ENCODE assay signal across 15 cellular contexts in the genomic region with DNA sequence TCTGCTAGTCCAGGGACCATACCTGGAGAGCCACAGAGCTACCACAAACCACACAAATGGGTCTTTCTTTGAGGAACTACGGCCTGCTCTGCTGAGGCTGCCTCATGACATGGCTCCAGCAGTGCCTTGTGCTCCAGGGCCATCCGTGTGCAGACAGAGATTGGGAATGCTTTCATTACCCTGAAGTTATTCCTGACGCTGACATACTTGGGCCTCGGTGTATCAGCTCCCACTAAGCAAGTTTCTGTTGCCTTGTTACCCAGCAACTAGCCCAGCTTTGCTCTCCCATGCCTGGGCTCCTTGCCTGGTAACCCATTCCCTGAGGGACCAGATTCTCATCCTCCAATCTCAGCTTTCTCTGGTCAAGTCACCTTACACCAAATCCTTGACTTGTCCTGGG.
A peak's percentile ranks its signal among the peaks of the same experiment; 100 is the strongest.
DNase-seq lines count a peak whose midpoint lies in the region; ATAC-seq and TF ChIP-seq lines count a peak whose summit lies in the region.
"Had no signal": no experiment of that assay in that cellular context is flagged by ENCODE, and none has a peak within 500 bp of the region (broad histone marks: within the 10 kb centered on the region; RNA-seq: fewer than 3 reads in every experiment).

No MANE protein-coding gene starts in this region.

- H2BK5ac ChIP-seq in neuronal stem cell (ENCODE audit: low read length) = no peak overlapping the region

- CTCF ChIA-PET in A673 (lab: Charles Lee) = no interaction called here

- H3K4me1 ChIP-seq in right atrium auricular region (peaks cover 0 to 17% of the 10 kb centered on the region in 2 donors), neuronal stem cell (ENCODE audit: control insufficient read depth in 2 of 2, insufficient read depth in 1 of 2, low read depth in 1 of 2, low read length in 2 of 2) (peaks cover 10 to 18% of the 10 kb centered on the region in 2 donors), A673 (ENCODE audit: insufficient read depth, low read length, poor library complexity, severe bottlenecking) (no peaks in the 10 kb centered on the region)

- no peak overlapping the region for H4K91ac ChIP-seq in neuronal stem cell (ENCODE audit: low read depth, low read length, poor library complexity)

- TF ChIP-seq CTCF in right atrium auricular region (IDR thresholded peaks at IDR 0.05) (no peak), fibroblast of the aortic adventitia (IDR thresholded peaks at IDR 0.05; ENCODE audit: insufficient read depth, low read length) (no peak), A673 (conservative IDR thresholded peaks at IDR 0.05; ENCODE audit: low read depth, low read length) (no peak)

- H3K9ac ChIP-seq in neuronal stem cell (ENCODE audit: low read depth, low read length, poor library complexity) = no peak overlapping the region

- no peaks in the 10 kb centered on the region for H3K9me3 ChIP-seq in right atrium auricular region
- no peaks in the 10 kb centered on the region for H3K9me3 ChIP-seq in neuronal stem cell (replicated peaks in 1 of 2; ENCODE audit: control insufficient read depth in 2 of 2, insufficient read depth in 1 of 2, low read depth in 1 of 2, low read length in 2 of 2)
- H3K9me3 ChIP-seq in A673 (ENCODE audit: low read depth, low read length, poor library complexity, severe bottlenecking) = no peaks in the 10 kb centered on the region

- peak; percentile 87 for ATAC-seq in Right ventricle myocardium superior (ENCODE audit: poor library complexity)
- ATAC-seq in HG03571 (IDR thresholded peaks at IDR 0.05; ENCODE audit: unreplicated experiment) = no peak

- no CpG with 5 or more reads among the region's 4 CpGs for WGBS in neuronal stem cell (ENCODE audit: extremely low coverage in 2 of 2, insufficient read length in 2 of 2, insufficient replicate concordance in 1 of 2), 2 donors

- peak overlapping the region; percentile 15 for H3K18ac ChIP-seq in neuronal stem cell (ENCODE audit: low read length)

- H2BK15ac ChIP-seq in neuronal stem cell (ENCODE audit: low read length) = peak overlapping the region; percentile 45

- no peak overlapping the region for H3K27ac ChIP-seq in right atrium auricular region
- H3K27ac ChIP-seq in neuronal stem cell (replicated peaks; ENCODE audit: low read length) = no peak overlapping the region
- no peak overlapping the region for H3K27ac ChIP-seq in A673 (ENCODE audit: low read depth, low read length, poor library complexity, severe bottlenecking)
- H3K27ac ChIP-seq: SK-N-MC had no signal

- no TSS peak for BruUV-seq in A673 (replicated peaks; lab: Mats Ljungman, UMichigan)

- no peaks in the 10 kb centered on the region for H3K79me1 ChIP-seq in neuronal stem cell (ENCODE audit: low read depth, low read length)

- no peak for DNase-seq in Right ventricle myocardium superior
- no peak for DNase-seq in right atrium auricular region (ENCODE audit: low spot score)
- peak; percentile 27 for DNase-seq in fibroblast of the aortic adventitia (ENCODE audit: low read depth)
- no peak for DNase-seq in neuronal stem cell (ENCODE audit: low spot score)
- DNase-seq in activated CD4-positive, alpha-beta T cell treated with anti-CD3 and anti-CD28 coated beads for 4 hours = no peak
- DNase-seq in A673 (ENCODE audit: low spot score) = no peak
- DNase-seq in NCI-H82 treated with DMSO at 0.1 percent for 48 hours (lab: John Stamatoyannopoulos, UW; ENCODE audit: unreplicated experiment) = no peak
- DNase-seq: H7, NCI-H1417, NCI-H187, NCI-H446, OCI-M1, SHP77 had no signal

- POLR2A ChIA-PET in A673 (lab: Charles Lee; ENCODE audit: low non-redundant PET) = no interaction called here

- peak overlapping the region; percentile 45 for H4K8ac ChIP-seq in neuronal stem cell (ENCODE audit: low read depth, low read length)

- H3K14ac ChIP-seq in neuronal stem cell (ENCODE audit: low read length) = no peak overlapping the region

- no peak overlapping the region for H3K4ac ChIP-seq in neuronal stem cell (ENCODE audit: low read length)

- intact Hi-C loops in Right ventricle myocardium superior (cut with DNase I) = no loop called here
- intact Hi-C loops in A673 (cut with micrococcal nuclease; ENCODE audit: unreplicated experiment) = no loop called here

- no peak overlapping the region for H2AFZ ChIP-seq in neuronal stem cell (ENCODE audit: low read length)

- H2BK120ac ChIP-seq in neuronal stem cell (ENCODE audit: low read depth, low read length) = no peak overlapping the region

- no peaks in the 10 kb centered on the region for H3K36me3 ChIP-seq in right atrium auricular region
- no peaks in the 10 kb centered on the region for H3K36me3 ChIP-seq in neuronal stem cell (replicated peaks in 1 of 2; ENCODE audit: control insufficient read depth in 2 of 2, insufficient read depth in 2 of 2, low read length in 2 of 2)
- H3K36me3 ChIP-seq in A673 (ENCODE audit: insufficient read depth, low read length, poor library complexity, severe bottlenecking) = no peaks in the 10 kb centered on the region

- H2BK12ac ChIP-seq in neuronal stem cell (ENCODE audit: low read length) = no peak overlapping the region

- H2AK5ac ChIP-seq in neuronal stem cell (ENCODE audit: low read depth, low read length) = peak overlapping the region; percentile 9

- no peak overlapping the region for H3K4me2 ChIP-seq in neuronal stem cell (ENCODE audit: insufficient read depth, low read length, poor library complexity, severe bottlenecking)

- H3K4me3 ChIP-seq in right atrium auricular region (no peak overlapping the region), fibroblast of the aortic adventitia (ENCODE audit: low read depth, low read length) (no peak overlapping the region), neuronal stem cell (ENCODE audit: low read length in 2 of 2) (no peak overlapping the region), A673 (ENCODE audit: low read depth, low read length, poor library complexity, severe bottlenecking) (no peak overlapping the region)
- H3K4me3 ChIP-seq: SK-N-MC had no signal

- H3K23ac ChIP-seq in neuronal stem cell (ENCODE audit: low read depth, low read length, poor library complexity) = no peak overlapping the region

- H3K27me3 ChIP-seq in right atrium auricular region (no peaks in the 10 kb centered on the region), neuronal stem cell (ENCODE audit: control insufficient read depth in 3 of 3, insufficient read depth in 3 of 3, low read depth in 1 of 3, low read length in 3 of 3) (peaks cover 0 to 7% (median 0%) of the 10 kb centered on the region in 3 experiments), A673 (replicated peaks; ENCODE audit: insufficient read depth, low read depth, low read length, poor library complexity) (no peaks in the 10 kb centered on the region)
